Comparison of ENCODE assay signal across 10 cellular contexts in genomic region chr2:9230881-9231280, GRCh38. TPM values are rescaled to one million over a fixed set of nuclear protein-coding genes. Genes with fewer than 3 reads are reported as not detected.
DNase-seq lines count a peak whose midpoint lies in the region; ATAC-seq and TF ChIP-seq lines count a peak whose summit lies in the region.
"Had no signal": no experiment of that assay in that cellular context is flagged by ENCODE, and none has a peak within 500 bp of the region (broad histone marks: within the 10 kb centered on the region; RNA-seq: fewer than 3 reads in every experiment).

No MANE protein-coding gene starts in this region.

- no CpG with 5 or more reads among the region's 4 CpGs for WGBS in IMR-90 (ENCODE audit: extremely low coverage in 2 of 2, insufficient read length in 1 of 2), 2 experiments
- WGBS in transverse colon (ENCODE audit: low coverage in 1 of 2), 2 donors: 30% methylated on average over 4 of the region's 4 CpGs; no CpG with 5 or more reads in 1 of the 2 donors

- peaks cover 62 to 93% of the 10 kb centered on the region in 2 experiments for H3K79me1 ChIP-seq in IMR-90 (ENCODE audit: low read depth in 1 of 2, low read length in 2 of 2)

- H3K27ac ChIP-seq in IMR-90 (ENCODE audit: insufficient read depth, low read length) (no peak overlapping the region), angular gyrus (ENCODE audit: low read depth, low read length) (peak overlapping the region; percentile 57), transverse colon (peak overlapping the region; percentile 20 to 67 (median 44))
- H3K27ac ChIP-seq: testis had no signal

- H3K4me2 ChIP-seq in IMR-90 (ENCODE audit: low read depth, low read length): no peak overlapping the region

- TF ChIP-seq EP300 in transverse colon (IDR thresholded peaks at IDR 0.05; ENCODE audit: low read depth): no peak

- H4K5ac ChIP-seq in IMR-90 (ENCODE audit: low read depth, low read length): no peak overlapping the region

- H3K9me3 ChIP-seq in IMR-90 (ENCODE audit: control insufficient read depth, insufficient read depth, low read length) (no peaks in the 10 kb centered on the region), transverse colon (no peaks in the 10 kb centered on the region)
- H3K9me3 ChIP-seq: HAP-1, testis had no signal

- ATAC-seq in IMR-90 (ENCODE audit: low read depth) (no peak), left lobe of liver (peak; percentile 30), GM19328 (IDR thresholded peaks at IDR 0.05; ENCODE audit: unreplicated experiment) (no peak)

- H3K36me3 ChIP-seq in IMR-90 (ENCODE audit: control insufficient read depth, insufficient read depth, low read length) (no peaks in the 10 kb centered on the region), transverse colon (no peaks in the 10 kb centered on the region)
- H3K36me3 ChIP-seq: HAP-1 had no signal

- peak overlapping the region; percentile 83 for H3K4ac ChIP-seq in IMR-90 (ENCODE audit: low read depth, low read length)

- intact Hi-C loops in IMR-90 (cut with micrococcal nuclease): no loop called here
- intact Hi-C loops in transverse colon (cut with DNase I; ENCODE audit: low total_unique reads): no loop called here

- H3K9ac ChIP-seq in IMR-90 (ENCODE audit: low read depth, low read length): no peak overlapping the region

- H4K91ac ChIP-seq in IMR-90 (ENCODE audit: insufficient read depth, low read depth, low read length): peak overlapping the region; percentile 35

- peaks cover 69% of the 10 kb centered on the region for H3K9me1 ChIP-seq in IMR-90 (ENCODE audit: insufficient read depth, low read length)

- H3K23ac ChIP-seq in IMR-90 (ENCODE audit: low read depth, low read length): peak overlapping the region; percentile 63

- TF ChIP-seq POLR2A in IMR-90 (IDR thresholded peaks at IDR 0.05; ENCODE audit: low read depth, low read length) (no peak), transverse colon (IDR thresholded peaks at IDR 0.05) (no peak)

- TF ChIP-seq CTCF in IMR-90 (conservative IDR thresholded peaks at IDR 0.05; ENCODE audit: low read depth, low read length) (no peak), transverse colon (IDR thresholded peaks at IDR 0.05) (no peak)

- H3K18ac ChIP-seq in IMR-90 (ENCODE audit: low read depth, low read length): peak overlapping the region; percentile 14; the same call in 1 of the 2 replicates

- H4K8ac ChIP-seq in IMR-90 (ENCODE audit: low read depth in 2 of 2, low read length in 2 of 2): peak overlapping the region in 1 of 2 experiments; percentile 59; a peak in 1 of 4 replicates

- H3K4me1 ChIP-seq in IMR-90 (ENCODE audit: control insufficient read depth, insufficient read depth, low read length): peaks cover 70% of the 10 kb centered on the region
- peaks cover 37 to 69% (median 44%) of the 10 kb centered on the region in 4 donors for H3K4me1 ChIP-seq in transverse colon

- peak overlapping the region; percentile 80 for H2BK120ac ChIP-seq in IMR-90 (ENCODE audit: low read depth, low read length)

- no peak overlapping the region for H3K56ac ChIP-seq in IMR-90 (ENCODE audit: extremely low read depth, insufficient read depth, low read length)

- in situ Hi-C loops in IMR-90 (cut with MboI; ENCODE audit: low sequenced_read_pairs) (no loop called here), transverse colon (cut with MboI; ENCODE audit: low pct_ligation_motif_present in 1 of 4, low pct_unique_long_range_greater_than_20kb in 1 of 4, low sequenced_read_pairs in 3 of 4) (no loop called here)

- CTCF ChIA-PET in IMR-90 (lab: Yijun Ruan, JAX): no interaction called here

- peak overlapping the region; percentile 72 for H3K14ac ChIP-seq in IMR-90 (replicated peaks; ENCODE audit: low read depth, low read length)

- peaks cover 58% of the 10 kb centered on the region for H4K20me1 ChIP-seq in IMR-90 (ENCODE audit: insufficient read depth, low read length)

- H2BK15ac ChIP-seq in IMR-90 (ENCODE audit: low read depth, low read length): peak overlapping the region; percentile 18; the same call in 2 of the 3 replicates

- H2BK20ac ChIP-seq in IMR-90 (ENCODE audit: low read depth, low read length): 0 out of 2 replicates have a peak overlapping the region, but pooled peaks have one; percentile 30

- TF ChIP-seq RAD21 in IMR-90 (IDR thresholded peaks at IDR 0.05; ENCODE audit: low read length): no peak

- H3K4me3 ChIP-seq in IMR-90 (ENCODE audit: insufficient read depth, low read depth, low read length) (no peak overlapping the region), transverse colon (no peak overlapping the region)
- H3K4me3 ChIP-seq: HAP-1, testis had no signal

- DNase-seq in IMR-90 (no peak), left lobe of liver (ENCODE audit: low spot score) (no peak), transverse colon (no peak), OCI-M2 (lab: John Stamatoyannopoulos, UW; ENCODE audit: unreplicated experiment) (no peak)
- DNase-seq in activated T-cell treated with anti-CD3 and anti-CD28 coated beads, Interleukin-2, amount 50 U/mL, for 1 hour: no peak
- DNase-seq: stimulated activated CD4-positive, alpha-beta T cell treated with anti-CD3 and anti-CD28 coated beads, Interleukin-4, amount 100 ng/mL, for 1 hour; testis had no signal

- H2BK5ac ChIP-seq in IMR-90 (ENCODE audit: low read depth, low read length, poor library complexity, severe bottlenecking): no peak overlapping the region

- dilution Hi-C loops in IMR-90 (cut with HindIII; ENCODE audit: low sequenced_read_pairs, unreplicated experiment): no loop called here

- POLR2A ChIA-PET in IMR-90 (lab: Charles Lee; ENCODE audit: unreplicated experiment): no interaction called here

- no peak overlapping the region for H2AFZ ChIP-seq in IMR-90 (replicated peaks; ENCODE audit: low read length, poor library complexity)

- H2AK9ac ChIP-seq in IMR-90 (replicated peaks; ENCODE audit: low read depth, low read length, poor library complexity): no peak overlapping the region

- H3K27me3 ChIP-seq in IMR-90 (ENCODE audit: control insufficient read depth, insufficient read depth, low read length) (no peaks in the 10 kb centered on the region), transverse colon (no peaks in the 10 kb centered on the region)
- H3K27me3 ChIP-seq: testis had no signal

- BruUV-seq in IMR-90 (replicated peaks; lab: Mats Ljungman, UMichigan): no TSS peak

- peak overlapping the region; percentile 96 for H2AK5ac ChIP-seq in IMR-90 (ENCODE audit: low read depth, low read length)

TF ChIP-seq in IMR-90, 13 proteins besides CTCF, POLR2A, EP300 and RAD21:
- TF ChIP-seq RCOR1 (IDR thresholded peaks at IDR 0.05; ENCODE audit: insufficient replicate concordance, low read length): no peak
- TF ChIP-seq ELK1 (IDR thresholded peaks at IDR 0.05; ENCODE audit: borderline replicate concordance, low read depth, low read length): no peak
- no peak for TF ChIP-seq MAZ (IDR thresholded peaks at IDR 0.05; ENCODE audit: borderline replicate concordance, low read depth, low read length)
- no peak for TF ChIP-seq FOS (IDR thresholded peaks at IDR 0.05; ENCODE audit: low read depth, low read length)
- TF ChIP-seq CHD1 (IDR thresholded peaks at IDR 0.05; ENCODE audit: low read depth, low read length): no peak
- TF ChIP-seq NFE2L2 (IDR thresholded peaks at IDR 0.05; ENCODE audit: low read depth, low read length): no peak
- no peak for TF ChIP-seq BHLHE40 (IDR thresholded peaks at IDR 0.05; ENCODE audit: low read depth, low read length)
- TF ChIP-seq CEBPB (IDR thresholded peaks at IDR 0.05; ENCODE audit: low read depth, low read length): no peak
- no peak for TF ChIP-seq MAFK (IDR thresholded peaks at IDR 0.05; ENCODE audit: low read depth, low read length)
- no peak for TF ChIP-seq SMC3 (IDR thresholded peaks at IDR 0.05; ENCODE audit: low read depth, low read length)
- TF ChIP-seq RFX5 (IDR thresholded peaks at IDR 0.05; ENCODE audit: low read depth, low read length): no peak
- TF ChIP-seq USF2 (IDR thresholded peaks at IDR 0.05; ENCODE audit: low read depth, low read length): no peak
- no peak for TF ChIP-seq MXI1 (IDR thresholded peaks at IDR 0.05; ENCODE audit: borderline replicate concordance, low read depth, low read length)

RNA-seq across cellular contexts. Expression of gene ASAP2, which starts 24.3 kb away (rescaled TPM):
- total RNA-seq in IMR-90 (2012; rRNA removed) (19.7 and 26.9 TPM in 2 replicates), left lobe of liver (4.0 TPM), transverse colon (10 to 100 TPM; 33.2 to 62.1 (median 54.5) TPM)
- polyA plus RNA-seq in IMR-90 (2012; rRNA removed): 25.0 and 28.1 TPM in 2 replicates
- 10.0 and 11.4 TPM in 2 replicates for polyA plus RNA-seq in IMR-90 (2012; cell fraction: cytosol; rRNA removed)
- polyA plus RNA-seq in IMR-90 (2012; cell fraction: nucleus; rRNA removed; ENCODE audit: low replicate concordance): 23.8 and 56.1 TPM in 2 replicates
